Comparison of ENCODE assay signal across 5 cellular contexts in the genomic region with DNA sequence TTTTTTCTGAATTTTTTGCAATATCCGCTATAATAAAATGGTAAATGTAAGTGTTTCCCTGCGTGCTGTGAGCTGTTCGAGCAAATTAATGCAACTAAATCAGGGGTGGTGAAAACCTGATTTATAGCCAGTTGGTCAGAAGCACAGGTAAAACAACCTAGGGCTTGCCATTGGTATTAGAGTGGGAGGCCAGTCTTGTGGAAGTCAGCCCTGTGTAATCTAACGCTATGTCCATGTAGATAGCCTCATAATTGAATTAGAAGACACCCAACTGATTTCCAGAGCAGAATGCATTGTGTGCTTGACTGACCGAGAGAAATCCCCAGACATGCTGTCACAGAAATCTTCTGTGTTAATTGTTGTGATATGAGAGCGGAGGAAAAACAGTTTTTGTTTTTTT.
DNase-seq lines count a peak whose midpoint lies in the region; ATAC-seq, FAIRE-seq and TF ChIP-seq lines count a peak whose summit lies in the region.
"Not testable (repeated sequence)": the region's sequence is repeated elsewhere in the genome, so short reads cannot be mapped to it uniquely, and the experiment has no call there.

No MANE protein-coding gene starts in this region.

- 2% methylated on average over 6 of the region's 6 CpGs for WGBS in K562 (ENCODE audit: insufficient coverage, low coverage, missing lambda C conversion rate)
- WGBS in mesendoderm (ENCODE audit: extremely low coverage, insufficient coverage, low lambda C conversion rate), result no CpG with 5 or more reads among the region's 6 CpGs

- TF ChIP-seq EP300 in K562 (IDR thresholded peaks at IDR 0.05; ENCODE audit: low read length), result not testable (repeated sequence)

- ATAC-seq in K562, result not testable (repeated sequence)

- POLR2A ChIA-PET in K562 (lab: Yijun Ruan, JAX), result not testable (repeated sequence)

- not testable (repeated sequence) for H3K9ac ChIP-seq in K562 (ENCODE audit: insufficient read depth in 1 of 2, low read depth in 2 of 2, low read length in 2 of 2); mesendoderm (ENCODE audit: low read length)

- not testable (repeated sequence) for H3K9me3 ChIP-seq in K562 (replicated peaks; ENCODE audit: control insufficient read depth, insufficient read depth, low read depth, low read length)

- CTCF ChIA-PET in K562 (lab: Yijun Ruan, JAX; ENCODE audit: low intra/inter-chr PET ratio), result not testable (repeated sequence)

- not testable (repeated sequence) for H2BK5ac ChIP-seq in mesendoderm (ENCODE audit: low read length)

- H3K79me2 ChIP-seq in K562 (ENCODE audit: control insufficient read depth, insufficient read depth, low read length); mesendoderm (ENCODE audit: control insufficient read depth, insufficient read depth, low read length): not testable (repeated sequence)

- not testable (repeated sequence) for H3K4me3 ChIP-seq in K562; bronchial epithelial cell (ENCODE audit: low read depth, low read length); mesendoderm (ENCODE audit: low read length)

- H3K4ac ChIP-seq in mesendoderm (ENCODE audit: low read depth, low read length), result not testable (repeated sequence)

- H4K5ac ChIP-seq in mesendoderm (ENCODE audit: low read length), result not testable (repeated sequence)

- BruUV-seq in K562 (replicated peaks; lab: Mats Ljungman, UMichigan), result not testable (repeated sequence)

- peak overlapping the region; percentile 3 for H3K56ac ChIP-seq in mesendoderm (ENCODE audit: low read length)

- not testable (repeated sequence) for H3K4me2 ChIP-seq in K562 (ENCODE audit: insufficient read depth, low read length); mesendoderm (ENCODE audit: low read length)

- not testable (repeated sequence) for H4K20me1 ChIP-seq in K562 (replicated peaks; ENCODE audit: control insufficient read depth, insufficient read depth, low read length)

- in situ Hi-C loops in K562 (cut with MboI), result not testable (repeated sequence)

- not testable (repeated sequence) for H3K27ac ChIP-seq in K562 (ENCODE audit: extremely low read depth, low read depth, low read length); mesendoderm (ENCODE audit: low read depth, low read length)

- H3K23ac ChIP-seq in mesendoderm (ENCODE audit: low read length), result not testable (repeated sequence)

- not testable (repeated sequence) for TF ChIP-seq POLR2A in K562 (conservative IDR thresholded peaks at IDR 0.05)

- not testable (repeated sequence) for H4K8ac ChIP-seq in mesendoderm (ENCODE audit: low read depth, low read length)

- not testable (repeated sequence) for H3K4me1 ChIP-seq in K562 (replicated peaks in 1 of 2; ENCODE audit: control insufficient read depth in 2 of 2, insufficient read depth in 2 of 2, low read length in 2 of 2); mesendoderm (ENCODE audit: control insufficient read depth, low read depth, low read length)

- not testable (repeated sequence) for H2AFZ ChIP-seq in K562 (ENCODE audit: low read depth, low read length)

- not testable (repeated sequence) for H2AK5ac ChIP-seq in mesendoderm (ENCODE audit: low read length)

- H2BK120ac ChIP-seq in mesendoderm (ENCODE audit: low read depth, low read length), result not testable (repeated sequence)

- DNase-seq in K562 (ENCODE audit: extremely low read depth in 1 of 4, low spot score in 3 of 4); bronchial epithelial cell (ENCODE audit: low read depth): not testable (repeated sequence)
- DNase-seq in left kidney (ENCODE audit: low read depth, low spot score) (peak; percentile 73), mesendoderm (peak; percentile 57), retina (peak; percentile 45)

- not testable (repeated sequence) for H3K18ac ChIP-seq in mesendoderm (ENCODE audit: low read length)

- TF ChIP-seq RAD21 in K562 (CRISPR knock-in tag; conservative IDR thresholded peaks at IDR 0.05 in 1 of 2, IDR thresholded peaks at IDR 0.05 in 1 of 2), result not testable (repeated sequence)

- H3K27me3 ChIP-seq in K562 (ENCODE audit: control insufficient read depth in 2 of 2, insufficient read depth in 2 of 2, low read length in 2 of 2), result peaks cover 0 to 16% of the 10 kb centered on the region in 2 experiments; a peak in 1 of 5 replicates
- not testable (repeated sequence) for H3K27me3 ChIP-seq in bronchial epithelial cell (ENCODE audit: control insufficient read depth, insufficient read depth, low read length); mesendoderm (ENCODE audit: insufficient read depth, low read length, poor library complexity)

- intact Hi-C loops in K562 (cut with micrococcal nuclease), result not testable (repeated sequence)

- not testable (repeated sequence) for H3K36me3 ChIP-seq in K562 (ENCODE audit: control insufficient read depth, insufficient read depth, low read length); bronchial epithelial cell (ENCODE audit: control insufficient read depth, insufficient read depth, low read length); mesendoderm (ENCODE audit: control insufficient read depth, insufficient read depth, low read length)

- H2BK15ac ChIP-seq in mesendoderm (replicated peaks; ENCODE audit: low read depth), result not testable (repeated sequence)

- not testable (repeated sequence) for H3K9me1 ChIP-seq in K562 (ENCODE audit: control insufficient read depth, insufficient read depth, low read length)

- TF ChIP-seq CTCF in K562 (IDR thresholded peaks at IDR 0.05 in 2 of 3, conservative IDR thresholded peaks at IDR 0.05 in 1 of 3; ENCODE audit: insufficient read depth in 2 of 3, low read depth in 1 of 3, low read length in 3 of 3); bronchial epithelial cell (IDR thresholded peaks at IDR 0.05; ENCODE audit: insufficient read depth, low read length, severe bottlenecking): not testable (repeated sequence)

- peak; percentile 19 for FAIRE-seq in K562 (lab: Jason Lieb, UNC)
- peak; percentile 47 for FAIRE-seq in bronchial epithelial cell (lab: Jason Lieb, UNC)

- H3K79me1 ChIP-seq in mesendoderm (ENCODE audit: low read length), result not testable (repeated sequence)
